1 cellular context compared by ENCODE assay signal in the genomic region with DNA sequence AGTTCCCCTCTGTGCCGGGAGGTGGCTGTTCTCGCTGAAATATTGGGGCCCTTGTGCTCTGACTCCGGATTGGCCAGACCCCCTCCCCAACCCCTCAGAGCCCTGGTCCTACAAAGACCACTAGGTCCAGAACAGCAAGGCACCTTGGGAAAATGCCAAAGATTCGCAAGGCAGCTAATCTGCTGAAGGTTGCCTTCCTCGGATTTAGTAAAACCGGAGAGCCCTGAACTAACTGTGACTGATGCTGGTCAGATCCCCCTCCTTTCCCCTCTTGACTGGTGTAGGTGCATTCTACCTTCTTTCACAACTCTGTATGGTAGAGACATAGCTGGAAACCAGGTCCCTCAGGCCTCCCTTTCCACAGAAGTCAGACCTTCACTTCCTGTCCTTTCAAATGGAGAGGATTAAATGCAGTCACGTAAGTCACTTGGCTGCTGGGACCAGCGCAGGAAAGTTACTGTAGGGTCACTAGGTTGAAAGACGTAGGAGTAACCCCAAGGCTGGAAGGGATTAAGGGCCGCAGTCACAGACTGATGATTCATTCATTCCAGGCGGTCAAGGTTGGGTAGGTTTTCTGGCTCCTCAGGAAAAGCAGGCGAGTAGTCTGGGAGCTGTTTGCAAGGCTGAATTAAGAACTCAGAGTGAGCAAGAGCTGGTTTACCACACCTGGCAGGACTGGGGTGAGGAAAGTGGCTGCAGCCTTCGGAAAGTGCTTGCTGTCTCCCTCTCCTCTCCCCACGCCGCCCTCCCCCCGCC.
TF ChIP-seq lines count a peak whose summit lies in the region.

No MANE protein-coding gene starts in this region.

TF ChIP-seq in H1, 55 proteins besides CTCF, POLR2A, EP300 and RAD21:
- TF ChIP-seq TBP (IDR thresholded peaks at IDR 0.05; ENCODE audit: low read depth, low read length) (no peak), JUND (IDR thresholded peaks at IDR 0.05; ENCODE audit: low read length) (peak; percentile 62; the same call in 1 of the 2 replicates), RBBP5 (IDR thresholded peaks at IDR 0.05; ENCODE audit: borderline replicate concordance, low read depth, low read length) (0 out of 2 replicates have a peak, but pooled peaks have one; percentile 12)
